ENCODE assay signal across 13 cellular contexts in genomic region chr1:165152727-165153126, GRCh38.
DNase-seq lines count a peak whose midpoint lies in the region; ATAC-seq and TF ChIP-seq lines count a peak whose summit lies in the region.
"Had no signal": no experiment of that assay in that cellular context is flagged by ENCODE, and none has a peak within 500 bp of the region (broad histone marks: within the 10 kb centered on the region; RNA-seq: fewer than 3 reads in every experiment).

No MANE protein-coding gene starts in this region.

- H3K27ac ChIP-seq in heart left ventricle = no peak overlapping the region
- no peak overlapping the region for H3K27ac ChIP-seq in right atrium auricular region
- H3K27ac ChIP-seq in esophagus squamous epithelium = no peak overlapping the region
- H3K27ac ChIP-seq: stomach had no signal

- TF ChIP-seq POLR2A in heart left ventricle (IDR thresholded peaks at IDR 0.05) = no peak
- no peak for TF ChIP-seq POLR2A in esophagus squamous epithelium (IDR thresholded peaks at IDR 0.05)

- ATAC-seq in heart left ventricle (peak in 1 of 4 donors; percentile 41), left ventricle myocardium superior (peak; percentile 38), mucosa of descending colon (no peak), GM19351 (IDR thresholded peaks at IDR 0.05; ENCODE audit: unreplicated experiment) (no peak)
- ATAC-seq: activated naive CD4-positive, alpha-beta T cell treated with anti-CD3 and anti-CD28 coated beads, Interleukin-2, amount 50 U/mL, for 72 hours had no signal

- TF ChIP-seq CTCF in heart left ventricle (IDR thresholded peaks at IDR 0.05) (peak in 7 of 12 donors; percentile 4 to 27 (median 21)), right atrium auricular region (IDR thresholded peaks at IDR 0.05) (peak in 1 of 2 donors; percentile 22), esophagus squamous epithelium (IDR thresholded peaks at IDR 0.05) (peak in 2 of 6 experiments; percentile 11 to 25), mucosa of descending colon (IDR thresholded peaks at IDR 0.05) (no peak)

- H3K4me3 ChIP-seq in heart left ventricle (no peak overlapping the region), right atrium auricular region (no peak overlapping the region), esophagus squamous epithelium (no peak overlapping the region), mucosa of descending colon (no peak overlapping the region)
- H3K4me3 ChIP-seq: stomach had no signal

- H3K9me3 ChIP-seq in heart left ventricle (peaks cover 0 to 5% (median 0%) of the 10 kb centered on the region in 12 donors), right atrium auricular region (peaks cover 0 to 7% of the 10 kb centered on the region in 2 donors), esophagus squamous epithelium (no peaks in the 10 kb centered on the region), mucosa of descending colon (no peaks in the 10 kb centered on the region)

- H3K27me3 ChIP-seq in heart left ventricle (peaks cover 0 to 9% (median 0%) of the 10 kb centered on the region in 9 donors), right atrium auricular region (no peaks in the 10 kb centered on the region), esophagus squamous epithelium (peaks cover 0 to 19% (median 0%) of the 10 kb centered on the region in 4 donors)

- no peaks in the 10 kb centered on the region for H3K36me3 ChIP-seq in heart left ventricle
- H3K36me3 ChIP-seq in right atrium auricular region = no peaks in the 10 kb centered on the region
- no peaks in the 10 kb centered on the region for H3K36me3 ChIP-seq in esophagus squamous epithelium
- no peaks in the 10 kb centered on the region for H3K36me3 ChIP-seq in mucosa of descending colon (ENCODE audit: low read depth)
- H3K36me3 ChIP-seq: stomach had no signal

- H3K4me1 ChIP-seq in heart left ventricle (no peaks in the 10 kb centered on the region), right atrium auricular region (no peaks in the 10 kb centered on the region), esophagus squamous epithelium (peaks cover 0 to 9% (median 0%) of the 10 kb centered on the region in 3 donors), mucosa of descending colon (ENCODE audit: low read depth) (no peaks in the 10 kb centered on the region)
- H3K4me1 ChIP-seq: stomach had no signal

- DNase-seq in heart left ventricle (no peak), right atrium auricular region (ENCODE audit: low spot score) (no peak), NCI-H774 (lab: John Stamatoyannopoulos, UW) (peak; percentile 19), left ventricle myocardium superior (no peak), esophagus squamous epithelium (lab: John Stamatoyannopoulos, UW) (no peak), mucosa of descending colon (no peak), SW 1271 (lab: John Stamatoyannopoulos, UW) (no peak)
- DNase-seq: C1 segment of cervical spinal cord; NK-92 treated with Interleukin-12 subunit alpha and Interleukin-12 subunit beta, amount 100 ng/mL, for 24 hours; small intestine; stomach had no signal

- WGBS in heart left ventricle, 4 donors = 26 to 38% (median 31%) methylated on average over 3 of the region's 3 CpGs
- 9 to 29% methylated on average over 3 of the region's 3 CpGs for WGBS in esophagus squamous epithelium, 2 donors

- intact Hi-C loops in heart left ventricle (cut with DNase I) (loop anchor here in 1 of 10 donors (5.0 kb wide), 1 partner anchor 215 kb away; no protein-coding TSS in a partner anchor), left ventricle myocardium superior (cut with micrococcal nuclease) (no loop called here), esophagus squamous epithelium (cut with DNase I) (no loop called here), mucosa of descending colon (cut with DNase I, micrococcal nuclease) (no loop called here)
